7 cellular contexts compared by ENCODE assay signal in genomic region chr2:199459286-199460100, GRCh38. TPM values are rescaled to one million over a fixed set of nuclear protein-coding genes. Genes with fewer than 3 reads are reported as not detected.
A peak's percentile ranks its signal among the peaks of the same experiment; 100 is the strongest.
DNase-seq lines count a peak whose midpoint lies in the region; ATAC-seq and TF ChIP-seq lines count a peak whose summit lies in the region.

No MANE protein-coding gene starts in this region.

- H3K27me3 ChIP-seq in dorsolateral prefrontal cortex: peaks cover 0 to 70% (median 40%) of the 10 kb centered on the region in 45 donors
- peaks cover 75 to 94% of the 10 kb centered on the region in 2 donors for H3K27me3 ChIP-seq in left lung

- POLR2A ChIA-PET in activated CD4-positive, alpha-beta T cell treated with anti-CD3 and anti-CD28 coated beads, Interleukin-2, amount 10 ng/mL, durations not matched to agents 7 days and 5 days (lab: Charles Lee): no interaction called here

- H3K9me3 ChIP-seq in left lung: no peaks in the 10 kb centered on the region

- peaks cover 31 to 65% of the 10 kb centered on the region in 2 donors for H3K4me1 ChIP-seq in left lung

- CTCF ChIA-PET in activated CD4-positive, alpha-beta T cell treated with anti-CD3 and anti-CD28 coated beads, Interleukin-2, amount 10 ng/mL, durations not matched to agents 7 days and 5 days (lab: Charles Lee): no interaction called here

- H3K27me3 Mint-ChIP-seq in activated CD4-positive, alpha-beta T cell treated with anti-CD3 and anti-CD28 coated beads, Interleukin-2, amount 10 ng/mL, durations not matched to agents 7 days and 5 days: peaks cover 62% of the 10 kb centered on the region

- peak overlapping the region in 58 of 59 donors; percentile 65 to 96 (median 90) for H3K27ac ChIP-seq in dorsolateral prefrontal cortex
- peak overlapping the region; percentile 45 to 73 for H3K27ac ChIP-seq in left lung

- H3K36me3 Mint-ChIP-seq in activated CD4-positive, alpha-beta T cell treated with anti-CD3 and anti-CD28 coated beads, Interleukin-2, amount 10 ng/mL, durations not matched to agents 7 days and 5 days (ENCODE audit: low read depth): peaks cover 5% of the 10 kb centered on the region

- ATAC-seq in GM18511 (IDR thresholded peaks at IDR 0.05; ENCODE audit: unreplicated experiment) (peak; percentile 51), HG03108 (IDR thresholded peaks at IDR 0.05; ENCODE audit: unreplicated experiment) (peak; percentile 40), left lung (peak; percentile 87)

- H3K4me1 Mint-ChIP-seq in activated CD4-positive, alpha-beta T cell treated with anti-CD3 and anti-CD28 coated beads, Interleukin-2, amount 10 ng/mL, durations not matched to agents 7 days and 5 days: peaks cover 25% of the 10 kb centered on the region

- H3K36me3 ChIP-seq in left lung: no peaks in the 10 kb centered on the region

- H3K4me3 Mint-ChIP-seq in activated CD4-positive, alpha-beta T cell treated with anti-CD3 and anti-CD28 coated beads, Interleukin-2, amount 10 ng/mL, durations not matched to agents 7 days and 5 days: peak overlapping the region; percentile 79

- H3K4me3 ChIP-seq in dorsolateral prefrontal cortex: peak overlapping the region; percentile 61 to 100 (median 91)
- H3K4me3 ChIP-seq in left lung: peak overlapping the region; percentile 66 to 79

- TF ChIP-seq CTCF in dorsolateral prefrontal cortex (IDR thresholded peaks at IDR 0.05 in 54 of 56, conservative IDR thresholded peaks at IDR 0.05 in 2 of 56; ENCODE audit: low read depth in 1 of 56, partially characterized antibody in 56 of 56) (peak in 28 of 56 donors; percentile 5 to 57 (median 20)), left lung (IDR thresholded peaks at IDR 0.05) (no peak)

- peak; percentile 75 for DNase-seq in NCI-H510A (lab: John Stamatoyannopoulos, UW)
- peak; percentile 53 for DNase-seq in activated CD4-positive, alpha-beta T cell treated with anti-CD3 and anti-CD28 coated beads, Interleukin-2, amount 10 ng/mL, durations not matched to agents 7 days and 5 days
- DNase-seq in dorsolateral prefrontal cortex: peak; percentile 88 to 95 (median 92)
- DNase-seq in left lung: peak; percentile 90 to 93
- peak; percentile 46 for DNase-seq in stimulated activated CD4-positive, alpha-beta T cell treated with anti-CD3 and anti-CD28 coated beads, Interleukin-2, amount 100 ng/mL, for 4 hours (ENCODE audit: low read depth)

- no peaks in the 10 kb centered on the region for H3K9me3 Mint-ChIP-seq in activated CD4-positive, alpha-beta T cell treated with anti-CD3 and anti-CD28 coated beads, Interleukin-2, amount 10 ng/mL, durations not matched to agents 7 days and 5 days

- intact Hi-C loops in dorsolateral prefrontal cortex (cut with DNase I): loop anchor here (2.0 to 10.0 kb wide), 9 partner anchors 195 to 1757 kb away; partner anchors contain the start of gene FTCDNL1 (in 2 of the 2)
- intact Hi-C loops in left lung (cut with DNase I): no loop called here

- peak overlapping the region; percentile 43 for H3K27ac Mint-ChIP-seq in activated CD4-positive, alpha-beta T cell treated with anti-CD3 and anti-CD28 coated beads, Interleukin-2, amount 10 ng/mL, durations not matched to agents 7 days and 5 days

RNA-seq across cellular contexts. Expression of gene SATB2, which starts 1.8 kb away (rescaled TPM):
- total RNA-seq in activated CD4-positive, alpha-beta T cell treated with anti-CD3 and anti-CD28 coated beads, Interleukin-2, amount 10 ng/mL, durations not matched to agents 7 days and 5 days: under 1 TPM; 0.02 to 0.07 TPM
- total RNA-seq in dorsolateral prefrontal cortex: 100 to 1,000 TPM in 117 of 120 experiments, 10 to 100 TPM in 3; 77.2 to 202 (median 149) TPM
- total RNA-seq in left lung: 1 to 10 TPM; 4.0 to 4.5 TPM

Comparison
In these comparisons a context has a peak if more than half of its experiments do, and no peak if none do; other contexts are left out.
1. Peak in every context shown above with its lines: DNase-seq, ATAC-seq, H3K4me3 ChIP-seq and H3K27ac ChIP-seq.
2. RNA of gene SATB2, which starts 1.8 kb away (total RNA-seq): 77.2 to 202 TPM in dorsolateral prefrontal cortex; 4.0 to 4.5 TPM in left lung and 0.02 to 0.07 TPM in activated CD4-positive, alpha-beta T cell treated with anti-CD3 and anti-CD28 coated beads, Interleukin-2, amount 10 ng/mL, durations not matched to agents 7 days and 5 days; every median in the first group is over 10 times any median in the second.
3. intact Hi-C loops: an anchor here in dorsolateral prefrontal cortex (2.0 to 10.0 kb wide); none called in left lung.